In the genomic region with DNA sequence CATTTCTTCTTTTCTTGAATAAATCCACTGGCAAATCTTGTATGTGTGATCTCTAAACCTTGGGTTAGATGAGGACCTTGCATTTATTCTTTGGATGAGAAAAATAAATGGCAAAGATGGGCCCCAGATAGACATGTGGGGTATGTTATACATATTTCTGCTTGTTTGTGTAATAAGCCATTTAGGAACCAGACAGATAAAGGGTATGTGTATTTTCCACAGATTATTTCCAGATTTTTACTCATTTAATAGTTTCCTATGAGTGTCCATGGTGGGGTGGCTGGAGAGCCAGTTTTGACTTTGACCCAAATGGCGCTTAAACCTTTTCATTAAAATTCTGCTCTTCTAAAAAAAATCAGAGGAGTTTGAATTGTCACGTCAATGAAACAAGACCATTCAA, we compare ENCODE assay signal across 20 cellular contexts.
"Had no signal": no experiment of that assay in that cellular context is flagged by ENCODE, and none has a peak within 500 bp of the region (broad histone marks: within the 10 kb centered on the region; RNA-seq: fewer than 3 reads in every experiment).

No MANE protein-coding gene starts in this region.

- DNase-seq: stimulated activated CD4-positive, alpha-beta T cell treated with anti-CD3 and anti-CD28 coated beads, Interleukin-2, amount 100 ng/mL, for 48 hours; stimulated activated CD4-positive, alpha-beta T cell treated with anti-CD3 and anti-CD28 coated beads, Interleukin-4, amount 100 ng/mL, for 1 hour; stimulated activated CD4-positive, alpha-beta T cell treated with anti-CD3 and anti-CD28 coated beads, Interleukin-4, amount 100 ng/mL, for 24 hours; stimulated activated CD4-positive, alpha-beta T cell treated with anti-CD3 and anti-CD28 coated beads, Interleukin-4, amount 100 ng/mL, for 4 hours; stimulated activated CD8-positive, alpha-beta memory T cell treated with anti-CD3 and anti-CD28 coated beads, Interleukin-4, amount 100 ng/mL, for 48 hours; stimulated activated naive B cell treated with anti-CD40 and anti-IgM and Interleukin-4, amounts not matched to agents 10 μg/mL and 1 μg/mL and 100 μg/mL, for 72 hours; stimulated activated naive CD4-positive, alpha-beta T cell; stimulated activated naive CD4-positive, alpha-beta T cell treated with Interleukin-2 at 50 U/mL for 16 hours; stimulated activated naive CD8-positive, alpha-beta T cell treated with anti-CD3 and anti-CD28 coated beads, Interleukin-15, amount 100 ng/mL, for 72 hours; stimulated activated naive CD8-positive, alpha-beta T cell treated with anti-CD3 and anti-CD28 coated beads, Interleukin-15, Interleukin-2, amounts not matched to agents 100 U/mL and 50 U/mL, for 24 hours; stomach; substantia nigra; testis; thyroid gland; tibial artery; transverse colon; trophoblast cell; upper lobe of left lung; upper lobe of right lung; uterus had no signal
